Comparison of ENCODE assay signal across 3 cellular contexts in the genomic region with DNA sequence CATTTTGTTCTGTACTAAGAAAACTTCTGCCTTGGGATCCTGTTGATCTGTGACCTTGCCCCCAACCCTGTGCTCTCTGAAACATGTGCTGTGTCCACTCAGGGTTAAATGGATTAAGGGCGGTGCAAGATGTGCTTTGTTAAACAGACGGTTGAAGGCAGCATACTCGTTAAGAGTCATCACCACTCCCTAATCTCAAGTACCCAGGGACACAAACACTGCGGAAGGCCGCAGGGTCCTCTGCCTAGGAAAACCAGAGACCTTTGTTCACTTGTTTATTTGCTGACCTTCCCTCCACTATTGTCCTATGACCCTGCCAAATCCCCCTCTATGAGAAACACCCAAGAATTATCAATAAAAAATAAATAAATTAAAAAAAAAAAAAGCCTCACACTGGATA.
TF ChIP-seq lines count a peak whose summit lies in the region.
"Not testable (repeated sequence)": the region's sequence is repeated elsewhere in the genome, so short reads cannot be mapped to it uniquely, and the experiment has no call there.

No MANE protein-coding gene starts in this region.

TF ChIP-seq in HEK293, 187 proteins besides CTCF, POLR2A, EP300 and RAD21:
- TF ChIP-seq KLF1 (tag by site-specific recombination; IDR thresholded peaks at IDR 0.05) = 0 out of 2 replicates have a peak, but pooled peaks have one; percentile 9

TF ChIP-seq in K562, 482 proteins besides CTCF, POLR2A, EP300 and RAD21:
- TF ChIP-seq TAL1 (IDR thresholded peaks at IDR 0.05) (peak; percentile 42; the same call in 1 of the 2 replicates), DPF2 (IDR thresholded peaks at IDR 0.05) (peak; percentile 45), ARID1B (IDR thresholded peaks at IDR 0.05) (peak; percentile 62), TCF3 (CRISPR knock-in tag; IDR thresholded peaks at IDR 0.05) (peak; percentile 45), KDM1A (IDR thresholded peaks at IDR 0.05) (0 out of 4 replicates have a peak, but pooled peaks of 1 of the 2 experiments have one; percentile 19), CBFA2T2 (conservative IDR thresholded peaks at IDR 0.05) (peak; percentile 68), HDAC2 (IDR thresholded peaks at IDR 0.05) (0 out of 2 replicates have a peak, but pooled peaks have one; percentile 45), SMARCE1 (IDR thresholded peaks at IDR 0.05) (peak; percentile 48; the same call in 1 of the 2 replicates), CC2D1A (IDR thresholded peaks at IDR 0.05) (peak; percentile 20; the same call in 1 of the 2 replicates), HDAC1 (IDR thresholded peaks at IDR 0.05) (peak in 1 of 2 experiments; percentile 65; a peak in 1 of 4 replicates), CBFA2T3 (IDR thresholded peaks at IDR 0.05) (peak; percentile 80), NCOR1 (IDR thresholded peaks at IDR 0.05) (peak; percentile 66; the same call in 1 of the 2 replicates), FOXK2 (conservative IDR thresholded peaks at IDR 0.05 in 1 of 2, IDR thresholded peaks at IDR 0.05 in 1 of 2; ENCODE audit: low read depth in 2 of 2) (peak in 1 of 2 experiments; percentile 55; a peak in 1 of 4 replicates)
- TF ChIP-seq, protein P1, sequence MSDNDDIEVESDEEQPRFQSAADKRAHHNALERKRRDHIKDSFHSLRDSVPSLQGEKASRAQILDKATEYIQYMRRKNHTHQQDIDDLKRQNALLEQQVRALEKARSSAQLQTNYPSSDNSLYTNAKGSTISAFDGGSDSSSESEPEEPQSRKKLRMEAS (CRISPR knock-in tag; IDR thresholded peaks at IDR 0.05) = 0 out of 2 replicates have a peak, but pooled peaks have one; percentile 29
- TF ChIP-seq, protein P2, sequence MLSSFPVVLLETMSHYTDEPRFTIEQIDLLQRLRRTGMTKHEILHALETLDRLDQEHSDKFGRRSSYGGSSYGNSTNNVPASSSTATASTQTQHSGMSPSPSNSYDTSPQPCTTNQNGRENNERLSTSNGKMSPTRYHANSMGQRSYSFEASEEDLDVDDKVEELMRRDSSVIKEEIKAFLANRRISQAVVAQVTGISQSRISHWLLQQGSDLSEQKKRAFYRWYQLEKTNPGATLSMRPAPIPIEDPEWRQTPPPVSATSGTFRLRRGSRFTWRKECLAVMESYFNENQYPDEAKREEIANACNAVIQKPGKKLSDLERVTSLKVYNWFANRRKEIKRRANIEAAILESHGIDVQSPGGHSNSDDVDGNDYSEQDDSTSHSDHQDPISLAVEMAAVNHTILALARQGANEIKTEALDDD (IDR thresholded peaks at IDR 0.05) = peak; percentile 57; the same call in 1 of the 2 replicates
- TF ChIP-seq, protein P3, sequence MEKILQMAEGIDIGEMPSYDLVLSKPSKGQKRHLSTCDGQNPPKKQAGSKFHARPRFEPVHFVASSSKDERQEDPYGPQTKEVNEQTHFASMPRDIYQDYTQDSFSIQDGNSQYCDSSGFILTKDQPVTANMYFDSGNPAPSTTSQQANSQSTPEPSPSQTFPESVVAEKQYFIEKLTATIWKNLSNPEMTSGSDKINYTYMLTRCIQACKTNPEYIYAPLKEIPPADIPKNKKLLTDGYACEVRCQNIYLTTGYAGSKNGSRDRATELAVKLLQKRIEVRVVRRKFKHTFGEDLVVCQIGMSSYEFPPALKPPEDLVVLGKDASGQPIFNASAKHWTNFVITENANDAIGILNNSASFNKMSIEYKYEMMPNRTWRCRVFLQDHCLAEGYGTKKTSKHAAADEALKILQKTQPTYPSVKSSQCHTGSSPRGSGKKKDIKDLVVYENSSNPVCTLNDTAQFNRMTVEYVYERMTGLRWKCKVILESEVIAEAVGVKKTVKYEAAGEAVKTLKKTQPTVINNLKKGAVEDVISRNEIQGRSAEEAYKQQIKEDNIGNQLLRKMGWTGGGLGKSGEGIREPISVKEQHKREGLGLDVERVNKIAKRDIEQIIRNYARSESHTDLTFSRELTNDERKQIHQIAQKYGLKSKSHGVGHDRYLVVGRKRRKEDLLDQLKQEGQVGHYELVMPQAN (IDR thresholded peaks at IDR 0.05; ENCODE audit: borderline replicate concordance) = peak; percentile 48; the same call in 1 of the 2 replicates
- TF ChIP-seq, protein P4, sequence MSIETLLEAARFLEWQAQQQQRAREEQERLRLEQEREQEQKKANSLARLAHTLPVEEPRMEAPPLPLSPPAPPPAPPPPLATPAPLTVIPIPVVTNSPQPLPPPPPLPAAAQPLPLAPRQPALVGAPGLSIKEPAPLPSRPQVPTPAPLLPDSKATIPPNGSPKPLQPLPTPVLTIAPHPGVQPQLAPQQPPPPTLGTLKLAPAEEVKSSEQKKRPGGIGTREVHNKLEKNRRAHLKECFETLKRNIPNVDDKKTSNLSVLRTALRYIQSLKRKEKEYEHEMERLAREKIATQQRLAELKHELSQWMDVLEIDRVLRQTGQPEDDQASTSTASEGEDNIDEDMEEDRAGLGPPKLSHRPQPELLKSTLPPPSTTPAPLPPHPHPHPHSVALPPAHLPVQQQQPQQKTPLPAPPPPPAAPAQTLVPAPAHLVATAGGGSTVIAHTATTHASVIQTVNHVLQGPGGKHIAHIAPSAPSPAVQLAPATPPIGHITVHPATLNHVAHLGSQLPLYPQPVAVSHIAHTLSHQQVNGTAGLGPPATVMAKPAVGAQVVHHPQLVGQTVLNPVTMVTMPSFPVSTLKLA (conservative IDR thresholded peaks at IDR 0.05) = peak; percentile 64 to 77

TF ChIP-seq in HepG2, 621 proteins besides CTCF, POLR2A, EP300 and RAD21 (continues in another document):
- TF ChIP-seq GATAD2A (CRISPR knock-in tag; IDR thresholded peaks at IDR 0.05) = peak; percentile 60
- peak; percentile 54; the same call in 1 of the 2 replicates for TF ChIP-seq ONECUT2 (CRISPR knock-in tag; IDR thresholded peaks at IDR 0.05)
- TF ChIP-seq ZBTB7B (CRISPR knock-in tag; IDR thresholded peaks at IDR 0.05) = 0 out of 2 replicates have a peak, but pooled peaks have one; percentile 34
- TF ChIP-seq HNF4A (CRISPR knock-in tag; IDR thresholded peaks at IDR 0.05) = peak; percentile 57
- TF ChIP-seq FOXA3 (CRISPR knock-in tag; IDR thresholded peaks at IDR 0.05) = peak; percentile 35; the same call in 1 of the 2 replicates
- TF ChIP-seq SOX13, FOXP1, FOXA1 (IDR thresholded peaks at IDR 0.05): not testable (repeated sequence)
- TF ChIP-seq SOX13 (CRISPR knock-in tag; conservative IDR thresholded peaks at IDR 0.05 in 1 of 2, IDR thresholded peaks at IDR 0.05 in 1 of 2) = peak in 1 of 2 experiments; percentile 86; a peak in 2 of 4 replicates
- TF ChIP-seq, protein P5, sequence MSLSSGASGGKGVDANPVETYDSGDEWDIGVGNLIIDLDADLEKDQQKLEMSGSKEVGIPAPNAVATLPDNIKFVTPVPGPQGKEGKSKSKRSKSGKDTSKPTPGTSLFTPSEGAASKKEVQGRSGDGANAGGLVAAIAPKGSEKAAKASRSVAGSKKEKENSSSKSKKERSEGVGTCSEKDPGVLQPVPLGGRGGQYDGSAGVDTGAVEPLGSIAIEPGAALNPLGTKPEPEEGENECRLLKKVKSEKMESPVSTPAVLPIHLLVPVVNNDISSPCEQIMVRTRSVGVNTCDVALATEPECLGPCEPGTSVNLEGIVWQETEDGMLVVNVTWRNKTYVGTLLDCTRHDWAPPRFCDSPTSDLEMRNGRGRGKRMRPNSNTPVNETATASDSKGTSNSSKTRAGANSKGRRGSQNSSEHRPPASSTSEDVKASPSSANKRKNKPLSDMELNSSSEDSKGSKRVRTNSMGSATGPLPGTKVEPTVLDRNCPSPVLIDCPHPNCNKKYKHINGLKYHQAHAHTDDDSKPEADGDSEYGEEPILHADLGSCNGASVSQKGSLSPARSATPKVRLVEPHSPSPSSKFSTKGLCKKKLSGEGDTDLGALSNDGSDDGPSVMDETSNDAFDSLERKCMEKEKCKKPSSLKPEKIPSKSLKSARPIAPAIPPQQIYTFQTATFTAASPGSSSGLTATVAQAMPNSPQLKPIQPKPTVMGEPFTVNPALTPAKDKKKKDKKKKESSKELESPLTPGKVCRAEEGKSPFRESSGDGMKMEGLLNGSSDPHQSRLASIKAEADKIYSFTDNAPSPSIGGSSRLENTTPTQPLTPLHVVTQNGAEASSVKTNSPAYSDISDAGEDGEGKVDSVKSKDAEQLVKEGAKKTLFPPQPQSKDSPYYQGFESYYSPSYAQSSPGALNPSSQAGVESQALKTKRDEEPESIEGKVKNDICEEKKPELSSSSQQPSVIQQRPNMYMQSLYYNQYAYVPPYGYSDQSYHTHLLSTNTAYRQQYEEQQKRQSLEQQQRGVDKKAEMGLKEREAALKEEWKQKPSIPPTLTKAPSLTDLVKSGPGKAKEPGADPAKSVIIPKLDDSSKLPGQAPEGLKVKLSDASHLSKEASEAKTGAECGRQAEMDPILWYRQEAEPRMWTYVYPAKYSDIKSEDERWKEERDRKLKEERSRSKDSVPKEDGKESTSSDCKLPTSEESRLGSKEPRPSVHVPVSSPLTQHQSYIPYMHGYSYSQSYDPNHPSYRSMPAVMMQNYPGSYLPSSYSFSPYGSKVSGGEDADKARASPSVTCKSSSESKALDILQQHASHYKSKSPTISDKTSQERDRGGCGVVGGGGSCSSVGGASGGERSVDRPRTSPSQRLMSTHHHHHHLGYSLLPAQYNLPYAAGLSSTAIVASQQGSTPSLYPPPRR (CRISPR knock-in tag; IDR thresholded peaks at IDR 0.05; ENCODE audit: borderline replicate concordance) = peak; percentile 46; the same call in 1 of the 2 replicates
- TF ChIP-seq, protein P6, sequence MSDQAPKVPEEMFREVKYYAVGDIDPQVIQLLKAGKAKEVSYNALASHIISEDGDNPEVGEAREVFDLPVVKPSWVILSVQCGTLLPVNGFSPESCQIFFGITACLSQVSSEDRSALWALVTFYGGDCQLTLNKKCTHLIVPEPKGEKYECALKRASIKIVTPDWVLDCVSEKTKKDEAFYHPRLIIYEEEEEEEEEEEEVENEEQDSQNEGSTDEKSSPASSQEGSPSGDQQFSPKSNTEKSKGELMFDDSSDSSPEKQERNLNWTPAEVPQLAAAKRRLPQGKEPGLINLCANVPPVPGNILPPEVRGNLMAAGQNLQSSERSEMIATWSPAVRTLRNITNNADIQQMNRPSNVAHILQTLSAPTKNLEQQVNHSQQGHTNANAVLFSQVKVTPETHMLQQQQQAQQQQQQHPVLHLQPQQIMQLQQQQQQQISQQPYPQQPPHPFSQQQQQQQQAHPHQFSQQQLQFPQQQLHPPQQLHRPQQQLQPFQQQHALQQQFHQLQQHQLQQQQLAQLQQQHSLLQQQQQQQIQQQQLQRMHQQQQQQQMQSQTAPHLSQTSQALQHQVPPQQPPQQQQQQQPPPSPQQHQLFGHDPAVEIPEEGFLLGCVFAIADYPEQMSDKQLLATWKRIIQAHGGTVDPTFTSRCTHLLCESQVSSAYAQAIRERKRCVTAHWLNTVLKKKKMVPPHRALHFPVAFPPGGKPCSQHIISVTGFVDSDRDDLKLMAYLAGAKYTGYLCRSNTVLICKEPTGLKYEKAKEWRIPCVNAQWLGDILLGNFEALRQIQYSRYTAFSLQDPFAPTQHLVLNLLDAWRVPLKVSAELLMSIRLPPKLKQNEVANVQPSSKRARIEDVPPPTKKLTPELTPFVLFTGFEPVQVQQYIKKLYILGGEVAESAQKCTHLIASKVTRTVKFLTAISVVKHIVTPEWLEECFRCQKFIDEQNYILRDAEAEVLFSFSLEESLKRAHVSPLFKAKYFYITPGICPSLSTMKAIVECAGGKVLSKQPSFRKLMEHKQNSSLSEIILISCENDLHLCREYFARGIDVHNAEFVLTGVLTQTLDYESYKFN (CRISPR knock-in tag; conservative IDR thresholded peaks at IDR 0.05) = peak; percentile 68
- TF ChIP-seq FOXK1 (CRISPR knock-in tag; IDR thresholded peaks at IDR 0.05; ENCODE audit: borderline replicate concordance, low read depth) = peak; percentile 69
- TF ChIP-seq FOXP1 (CRISPR knock-in tag; IDR thresholded peaks at IDR 0.05) = peak; percentile 69; the same call in 1 of the 2 replicates
- TF ChIP-seq HDAC1 (CRISPR knock-in tag; IDR thresholded peaks at IDR 0.05) = peak; percentile 27; the same call in 1 of the 2 replicates
- TF ChIP-seq MIXL1 (CRISPR knock-in tag; IDR thresholded peaks at IDR 0.05) = peak; percentile 75; the same call in 1 of the 2 replicates
- TF ChIP-seq SP5 (CRISPR knock-in tag; IDR thresholded peaks at IDR 0.05; ENCODE audit: borderline replicate concordance, low read depth) = peak; percentile 75; the same call in 1 of the 2 replicates
- TF ChIP-seq PITX1 (CRISPR knock-in tag; IDR thresholded peaks at IDR 0.05) = peak; percentile 76
- TF ChIP-seq FOXA1 (CRISPR knock-in tag; IDR thresholded peaks at IDR 0.05) = peak; percentile 8; the same call in 1 of the 2 replicates
- TF ChIP-seq NCOA2 (CRISPR knock-in tag; IDR thresholded peaks at IDR 0.05) = 0 out of 2 replicates have a peak, but pooled peaks have one; percentile 35
- peak; percentile 84 for TF ChIP-seq SOX5 (CRISPR knock-in tag; IDR thresholded peaks at IDR 0.05; ENCODE audit: borderline replicate concordance)
- peak; percentile 41; the same call in 1 of the 2 replicates for TF ChIP-seq NR2F6 (IDR thresholded peaks at IDR 0.05)
- TF ChIP-seq NR2F6 (CRISPR knock-in tag; IDR thresholded peaks at IDR 0.05) = peak; percentile 54
- peak in 1 of 2 experiments; percentile 51; a peak in 1 of 4 replicates for TF ChIP-seq NR2F1 (CRISPR knock-in tag; IDR thresholded peaks at IDR 0.05)
- 0 out of 2 replicates have a peak, but pooled peaks have one; percentile 30 for TF ChIP-seq SALL1 (CRISPR knock-in tag; IDR thresholded peaks at IDR 0.05)
- TF ChIP-seq, protein P7, sequence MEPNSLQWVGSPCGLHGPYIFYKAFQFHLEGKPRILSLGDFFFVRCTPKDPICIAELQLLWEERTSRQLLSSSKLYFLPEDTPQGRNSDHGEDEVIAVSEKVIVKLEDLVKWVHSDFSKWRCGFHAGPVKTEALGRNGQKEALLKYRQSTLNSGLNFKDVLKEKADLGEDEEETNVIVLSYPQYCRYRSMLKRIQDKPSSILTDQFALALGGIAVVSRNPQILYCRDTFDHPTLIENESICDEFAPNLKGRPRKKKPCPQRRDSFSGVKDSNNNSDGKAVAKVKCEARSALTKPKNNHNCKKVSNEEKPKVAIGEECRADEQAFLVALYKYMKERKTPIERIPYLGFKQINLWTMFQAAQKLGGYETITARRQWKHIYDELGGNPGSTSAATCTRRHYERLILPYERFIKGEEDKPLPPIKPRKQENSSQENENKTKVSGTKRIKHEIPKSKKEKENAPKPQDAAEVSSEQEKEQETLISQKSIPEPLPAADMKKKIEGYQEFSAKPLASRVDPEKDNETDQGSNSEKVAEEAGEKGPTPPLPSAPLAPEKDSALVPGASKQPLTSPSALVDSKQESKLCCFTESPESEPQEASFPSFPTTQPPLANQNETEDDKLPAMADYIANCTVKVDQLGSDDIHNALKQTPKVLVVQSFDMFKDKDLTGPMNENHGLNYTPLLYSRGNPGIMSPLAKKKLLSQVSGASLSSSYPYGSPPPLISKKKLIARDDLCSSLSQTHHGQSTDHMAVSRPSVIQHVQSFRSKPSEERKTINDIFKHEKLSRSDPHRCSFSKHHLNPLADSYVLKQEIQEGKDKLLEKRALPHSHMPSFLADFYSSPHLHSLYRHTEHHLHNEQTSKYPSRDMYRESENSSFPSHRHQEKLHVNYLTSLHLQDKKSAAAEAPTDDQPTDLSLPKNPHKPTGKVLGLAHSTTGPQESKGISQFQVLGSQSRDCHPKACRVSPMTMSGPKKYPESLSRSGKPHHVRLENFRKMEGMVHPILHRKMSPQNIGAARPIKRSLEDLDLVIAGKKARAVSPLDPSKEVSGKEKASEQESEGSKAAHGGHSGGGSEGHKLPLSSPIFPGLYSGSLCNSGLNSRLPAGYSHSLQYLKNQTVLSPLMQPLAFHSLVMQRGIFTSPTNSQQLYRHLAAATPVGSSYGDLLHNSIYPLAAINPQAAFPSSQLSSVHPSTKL (CRISPR knock-in tag; IDR thresholded peaks at IDR 0.05) = peak; percentile 86
- 0 out of 2 replicates have a peak, but pooled peaks have one; percentile 31 for TF ChIP-seq FOXJ3 (CRISPR knock-in tag; IDR thresholded peaks at IDR 0.05; ENCODE audit: borderline replicate concordance)
- peak; percentile 60; the same call in 1 of the 2 replicates for TF ChIP-seq FOXK2 (IDR thresholded peaks at IDR 0.05)
- TF ChIP-seq FOSL2 (CRISPR knock-in tag; IDR thresholded peaks at IDR 0.05) = 0 out of 2 replicates have a peak, but pooled peaks have one; percentile 27
- peak; percentile 88 for TF ChIP-seq ZNF652 (CRISPR knock-in tag; IDR thresholded peaks at IDR 0.05; ENCODE audit: borderline replicate concordance, low read depth)
- TF ChIP-seq MED1 (CRISPR knock-in tag; IDR thresholded peaks at IDR 0.05) = peak; percentile 37; the same call in 1 of the 2 replicates
